10 cellular contexts compared by ENCODE assay signal in genomic region chr2:128279786-128280701, GRCh38. TPM values are rescaled to one million over a fixed set of nuclear protein-coding genes. Genes with fewer than 3 reads are reported as not detected.
DNase-seq lines count a peak whose midpoint lies in the region; ATAC-seq and TF ChIP-seq lines count a peak whose summit lies in the region.
"Had no signal": no experiment of that assay in that cellular context is flagged by ENCODE, and none has a peak within 500 bp of the region (broad histone marks: within the 10 kb centered on the region; RNA-seq: fewer than 3 reads in every experiment).

No MANE protein-coding gene starts in this region.

- peaks cover 4 to 5% of the 10 kb centered on the region in 2 donors for H3K4me1 ChIP-seq in naive thymus-derived CD4-positive, alpha-beta T cell (ENCODE audit: control insufficient read depth in 2 of 2, insufficient read depth in 2 of 2, low read length in 2 of 2)

- H3K4me3 ChIP-seq in naive thymus-derived CD4-positive, alpha-beta T cell (ENCODE audit: low read length): no peak overlapping the region

- peak overlapping the region in 5 of 9 donors; percentile 25 to 76 (median 29) for H3K27ac Mint-ChIP-seq in naive thymus-derived CD4-positive, alpha-beta T cell
- no peak overlapping the region for H3K27ac Mint-ChIP-seq in HFFc6
- H3K27ac Mint-ChIP-seq: stimulated activated naive CD8-positive, alpha-beta T cell treated with anti-CD3 and anti-CD28 coated beads, Interleukin-15, Interleukin-2, amounts not matched to agents 100 ng/mL and 50 ng/mL, for 24 hours had no signal

- TF ChIP-seq CTCF in HFFc6 (IDR thresholded peaks at IDR 0.05): no peak

- H3K36me3 ChIP-seq in naive thymus-derived CD4-positive, alpha-beta T cell (ENCODE audit: control insufficient read depth in 2 of 3, insufficient read depth in 3 of 3, low read length in 3 of 3): peaks cover 0 to 12% (median 0%) of the 10 kb centered on the region in 3 experiments

- DNase-seq in Right ventricle myocardium superior: peak; percentile 65
- no peak for DNase-seq in cardiac septum (ENCODE audit: low spot score)
- peak; percentile 31 for DNase-seq in dermis blood vessel endothelial cell
- peak in 1 of 9 donors; percentile 7 for DNase-seq in naive thymus-derived CD4-positive, alpha-beta T cell
- DNase-seq in NCI-H2029 treated with DMSO at 0.1 percent for 48 hours (lab: John Stamatoyannopoulos, UW): no peak
- no peak for DNase-seq in HFFc6
- DNase-seq: stimulated activated CD4-positive, alpha-beta T cell treated with anti-CD3 and anti-CD28 coated beads, Interleukin-15, amount 100 ng/mL, for 24 hours had no signal

- H3K4me3 Mint-ChIP-seq in naive thymus-derived CD4-positive, alpha-beta T cell: peak overlapping the region in 1 of 10 donors; percentile 12
- no peak overlapping the region for H3K4me3 Mint-ChIP-seq in HFFc6
- H3K4me3 Mint-ChIP-seq: stimulated activated naive CD8-positive, alpha-beta T cell treated with anti-CD3 and anti-CD28 coated beads, Interleukin-15, Interleukin-2, amounts not matched to agents 100 ng/mL and 50 ng/mL, for 24 hours had no signal

- intact Hi-C loops in Right ventricle myocardium superior (cut with DNase I) (no loop called here), cardiac septum (cut with DNase I) (no loop called here)
- intact Hi-C loops in naive thymus-derived CD4-positive, alpha-beta T cell (cut with micrococcal nuclease): no loop called here

- no peak overlapping the region for H3K27ac ChIP-seq in naive thymus-derived CD4-positive, alpha-beta T cell (ENCODE audit: low read depth, low read length)

- H3K9me3 ChIP-seq in naive thymus-derived CD4-positive, alpha-beta T cell (ENCODE audit: control insufficient read depth in 2 of 3, low read length in 3 of 3): no peaks in the 10 kb centered on the region

- CTCF ChIA-PET in naive thymus-derived CD4-positive, alpha-beta T cell (lab: Charles Lee): no interaction called here

- no peaks in the 10 kb centered on the region for H3K27me3 ChIP-seq in naive thymus-derived CD4-positive, alpha-beta T cell (ENCODE audit: control insufficient read depth in 2 of 2, insufficient read depth in 2 of 2, low read length in 2 of 2)

- peaks cover 0 to 17% (median 10%) of the 10 kb centered on the region in 5 donors for H3K36me3 Mint-ChIP-seq in naive thymus-derived CD4-positive, alpha-beta T cell
- H3K36me3 Mint-ChIP-seq in HFFc6 (ENCODE audit: low read depth): peaks cover 8% of the 10 kb centered on the region

- H3K9me3 Mint-ChIP-seq in naive thymus-derived CD4-positive, alpha-beta T cell: peaks cover 0 to 11% (median 3%) of the 10 kb centered on the region in 11 donors
- H3K9me3 Mint-ChIP-seq in HFFc6: 0 out of 2 replicates have a peak, but pooled peaks cover 2% of the 10 kb centered on the region
- H3K9me3 Mint-ChIP-seq: stimulated activated naive CD8-positive, alpha-beta T cell treated with anti-CD3 and anti-CD28 coated beads, Interleukin-15, Interleukin-2, amounts not matched to agents 100 ng/mL and 50 ng/mL, for 24 hours had no signal

- H3K27me3 Mint-ChIP-seq in naive thymus-derived CD4-positive, alpha-beta T cell: no peaks in the 10 kb centered on the region
- H3K27me3 Mint-ChIP-seq in HFFc6 (ENCODE audit: insufficient read depth): no peaks in the 10 kb centered on the region
- H3K27me3 Mint-ChIP-seq: stimulated activated naive CD8-positive, alpha-beta T cell treated with anti-CD3 and anti-CD28 coated beads, Interleukin-15, Interleukin-2, amounts not matched to agents 100 ng/mL and 50 ng/mL, for 24 hours had no signal

- POLR2A ChIA-PET in naive thymus-derived CD4-positive, alpha-beta T cell (lab: Charles Lee): no interaction called here

- H3K4me1 Mint-ChIP-seq in naive thymus-derived CD4-positive, alpha-beta T cell: peaks cover 6 to 28% (median 18%) of the 10 kb centered on the region in 7 donors
- no peaks in the 10 kb centered on the region for H3K4me1 Mint-ChIP-seq in HFFc6 (ENCODE audit: low read depth)

- ATAC-seq in Right ventricle myocardium superior (ENCODE audit: poor library complexity): peak; percentile 26
- ATAC-seq in naive thymus-derived CD4-positive, alpha-beta T cell: peak; percentile 40
- ATAC-seq in HG03139 (IDR thresholded peaks at IDR 0.05; ENCODE audit: unreplicated experiment): no peak
- ATAC-seq in GM18858 (IDR thresholded peaks at IDR 0.05; ENCODE audit: unreplicated experiment): no peak

RNA-seq across cellular contexts. Expression of gene HS6ST1, which starts 38.6 kb away (rescaled TPM):
- total RNA-seq in Right ventricle myocardium superior (35.1 TPM), cardiac septum (14.4 TPM), dermis blood vessel endothelial cell (20.2 and 27.1 TPM in 2 replicates)
- 10 to 100 TPM; 10.3 to 14.3 (median 13.1) TPM for total RNA-seq in naive thymus-derived CD4-positive, alpha-beta T cell
- 1 to 10 TPM; 1.6 to 4.3 TPM for polyA plus RNA-seq in naive thymus-derived CD4-positive, alpha-beta T cell
- total RNA-seq in HFFc6 (2021; fragmentation: NEBNext Ultra II Directional; extraction: Animal tissue kit (Norgen Biotek cat#: 25700)): 10 to 100 TPM; 18.5 to 27.2 (median 24.3) TPM

Comparison
In these comparisons a context has a peak if more than half of its experiments do, and no peak if none do; other contexts are left out.
1. DNase-seq: peak in Right ventricle myocardium superior (single experiment) and dermis blood vessel endothelial cell (single experiment); none in cardiac septum (single experiment), NCI-H2029 treated with DMSO at 0.1 percent for 48 hours (single experiment) and HFFc6 (single experiment).
2. ATAC-seq: peak in Right ventricle myocardium superior (single experiment) and naive thymus-derived CD4-positive, alpha-beta T cell (single experiment); none in HG03139 (single experiment) and GM18858 (single experiment).